In the genomic region with DNA sequence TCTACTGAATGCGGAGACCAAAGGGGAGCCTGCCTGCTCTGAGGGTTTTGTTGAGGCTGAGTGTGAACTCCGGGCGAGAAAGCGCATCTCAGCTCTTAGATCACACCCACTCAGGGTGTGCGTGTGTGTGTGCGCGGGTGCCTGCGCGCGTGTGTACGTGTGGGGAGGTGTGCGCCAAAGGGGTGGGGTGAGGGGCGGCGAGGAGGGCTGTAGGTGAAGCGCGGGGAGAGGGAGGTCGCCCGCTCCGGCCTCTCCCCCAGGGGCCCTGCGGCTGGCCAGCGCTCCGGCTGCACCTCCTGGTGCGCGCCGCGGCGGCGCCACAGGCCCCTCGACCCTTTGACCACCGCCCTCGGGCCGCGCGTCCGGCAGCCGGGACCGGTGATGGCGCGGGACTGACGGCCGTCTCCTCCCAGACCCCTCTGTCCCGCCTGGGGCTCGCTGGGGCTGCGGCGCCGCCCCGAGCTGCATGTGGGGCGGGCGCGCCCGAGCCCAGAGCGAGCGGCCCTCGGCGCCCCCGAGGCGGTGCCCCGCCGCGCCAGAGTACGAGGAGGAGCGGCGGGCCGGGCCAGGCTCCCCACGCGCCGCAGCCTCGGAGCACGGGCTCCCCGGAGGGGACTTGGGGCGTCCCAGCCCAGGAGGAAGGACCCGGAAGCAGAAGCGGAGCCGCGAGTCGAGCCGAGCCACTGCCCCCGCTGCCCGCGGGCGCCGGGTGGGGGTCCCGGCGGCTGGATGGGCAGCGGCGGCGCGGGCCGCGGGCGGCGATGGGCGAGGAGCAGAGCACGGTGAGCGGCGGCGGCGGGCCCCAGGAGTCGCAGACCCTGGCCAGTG, we compare ENCODE assay signal across 8 cellular contexts. TPM values are rescaled to one million over a fixed set of nuclear protein-coding genes. Genes with fewer than 3 reads are reported as not detected.
DNase-seq lines count a peak whose midpoint lies in the region; ATAC-seq lines count a peak whose summit lies in the region.

A gene with protein sequence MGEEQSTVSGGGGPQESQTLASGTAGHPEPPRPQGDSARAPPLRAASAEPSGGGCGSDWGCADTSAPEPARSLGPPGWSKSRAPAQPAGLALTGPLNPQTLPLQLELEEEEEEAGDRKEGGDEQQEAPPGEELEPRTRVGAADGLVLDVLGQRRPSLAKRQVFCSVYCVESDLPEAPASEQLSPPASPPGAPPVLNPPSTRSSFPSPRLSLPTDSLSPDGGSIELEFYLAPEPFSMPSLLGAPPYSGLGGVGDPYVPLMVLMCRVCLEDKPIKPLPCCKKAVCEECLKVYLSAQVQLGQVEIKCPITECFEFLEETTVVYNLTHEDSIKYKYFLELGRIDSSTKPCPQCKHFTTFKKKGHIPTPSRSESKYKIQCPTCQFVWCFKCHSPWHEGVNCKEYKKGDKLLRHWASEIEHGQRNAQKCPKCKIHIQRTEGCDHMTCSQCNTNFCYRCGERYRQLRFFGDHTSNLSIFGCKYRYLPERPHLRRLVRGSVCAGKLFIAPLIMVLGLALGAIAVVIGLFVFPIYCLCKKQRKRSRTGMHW (plus strand): TSS at position 654 of the 828 bp plus-strand sequence. CDS start 108 bp downstream, at position 762.

- ATAC-seq in Right ventricle myocardium inferior (peak; percentile 77), GM21360 (IDR thresholded peaks at IDR 0.05; ENCODE audit: unreplicated experiment) (no peak)

- peak within 1 kb of the TSS; percentile 21 for H3K27ac Mint-ChIP-seq in activated naive CD4-positive, alpha-beta T cell treated with anti-CD3 and anti-CD28 coated beads, Interleukin-2, amount 50 U/mL, for 24 hours

- H3K4me3 ChIP-seq in adipocyte (ENCODE audit: low read length) (peak within 1 kb of the TSS; percentile 93), neuron (ENCODE audit: low read length) (peak within 1 kb of the TSS; percentile 67)

- H3K9me3 ChIP-seq in adipocyte (ENCODE audit: control insufficient read depth, low read length) (no peaks in the 10 kb centered on the region), neuron (ENCODE audit: low read length) (no peaks in the 10 kb centered on the region)

- H2AFZ ChIP-seq in neuron (ENCODE audit: low read depth, low read length), result peak within 1 kb of the TSS; percentile 98

- no peaks in the 10 kb centered on the region for H3K36me3 Mint-ChIP-seq in activated naive CD4-positive, alpha-beta T cell treated with anti-CD3 and anti-CD28 coated beads, Interleukin-2, amount 50 U/mL, for 24 hours

- H3K36me3 ChIP-seq in adipocyte (ENCODE audit: control insufficient read depth, insufficient read depth, low read length, severe bottlenecking) (peaks cover 3% of the 10 kb centered on the region), neuron (ENCODE audit: insufficient read depth, low read length) (no peaks in the 10 kb centered on the region)

- H3K27me3 ChIP-seq in adipocyte (replicated peaks; ENCODE audit: control insufficient read depth, insufficient read depth, low read length), result no peaks in the 10 kb centered on the region
- no peaks in the 10 kb centered on the region for H3K27me3 ChIP-seq in neuron (ENCODE audit: insufficient read depth, low read length)

- peaks cover 4% of the 10 kb centered on the region for H3K9me3 Mint-ChIP-seq in activated naive CD4-positive, alpha-beta T cell treated with anti-CD3 and anti-CD28 coated beads, Interleukin-2, amount 50 U/mL, for 24 hours

- H3K27me3 Mint-ChIP-seq in activated naive CD4-positive, alpha-beta T cell treated with anti-CD3 and anti-CD28 coated beads, Interleukin-2, amount 50 U/mL, for 24 hours, result peaks cover 43% of the 10 kb centered on the region

- H3K4me1 Mint-ChIP-seq in activated naive CD4-positive, alpha-beta T cell treated with anti-CD3 and anti-CD28 coated beads, Interleukin-2, amount 50 U/mL, for 24 hours, result peaks cover 14% of the 10 kb centered on the region

- H3K9ac ChIP-seq in adipocyte (ENCODE audit: low read length), result peak within 1 kb of the TSS; percentile 93

- H3K4me3 Mint-ChIP-seq in activated naive CD4-positive, alpha-beta T cell treated with anti-CD3 and anti-CD28 coated beads, Interleukin-2, amount 50 U/mL, for 24 hours, result peak within 1 kb of the TSS; percentile 83

- DNase-seq in activated naive CD4-positive, alpha-beta T cell (lab: John Stamatoyannopoulos, UW), result no peak
- DNase-seq in NCI-H2107 treated with DMSO at 0.1 percent for 48 hours (lab: John Stamatoyannopoulos, UW; ENCODE audit: unreplicated experiment) (peak; percentile 18), adipocyte (ENCODE audit: low read depth) (peak; percentile 76), Right ventricle myocardium inferior (ENCODE audit: missing footprints) (peak; percentile 85), AML-193 (lab: John Stamatoyannopoulos, UW) (no peak)

- intact Hi-C loops in Right ventricle myocardium inferior (cut with DNase I), result loop anchor here (1.0 kb wide), 1 partner anchor 137 kb away; no protein-coding TSS in a partner anchor

- H3K4me1 ChIP-seq in adipocyte (ENCODE audit: control insufficient read depth, insufficient read depth, low read length) (peaks cover 30% of the 10 kb centered on the region), neuron (ENCODE audit: insufficient read depth, low read length) (peaks cover 27% of the 10 kb centered on the region)

RNA-seq across cellular contexts. Expression of the gene that starts here (rescaled TPM):
- total RNA-seq in Right ventricle myocardium inferior, result 8.0 TPM

Comparison
In these comparisons a context has a peak if more than half of its experiments do, and no peak if none do; other contexts are left out.
1. DNase-seq: peak in NCI-H2107 treated with DMSO at 0.1 percent for 48 hours (single experiment), adipocyte (single experiment) and Right ventricle myocardium inferior (single experiment); none in activated naive CD4-positive, alpha-beta T cell (0 of 4) and AML-193 (0 of 2).